8 cellular contexts compared by ENCODE assay signal in the genomic region with DNA sequence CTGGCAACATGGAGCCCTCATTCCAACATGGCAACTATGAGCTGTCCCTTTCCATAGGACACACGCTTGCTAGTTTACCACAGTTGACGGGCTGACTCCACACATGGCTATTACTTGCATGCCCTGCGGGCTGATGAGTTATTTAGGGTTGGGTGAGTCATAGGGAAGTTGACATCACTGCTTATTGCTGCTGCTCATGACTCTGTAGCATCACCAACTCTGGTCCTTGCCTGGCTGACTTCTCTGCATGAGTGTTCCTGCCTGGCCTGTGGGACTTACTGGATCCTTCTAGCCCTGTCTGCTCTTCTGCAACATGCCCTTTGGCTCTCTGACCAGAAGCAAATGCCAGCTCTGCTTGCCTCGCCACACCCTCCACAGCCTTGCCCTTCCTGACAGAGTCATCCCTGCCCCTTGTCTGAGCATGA.
DNase-seq lines count a peak whose midpoint lies in the region; ATAC-seq and TF ChIP-seq lines count a peak whose summit lies in the region.

No MANE protein-coding gene starts in this region.

- H3K9me3 Mint-ChIP-seq in WTC11: no peaks in the 10 kb centered on the region

- intact Hi-C loops in mucosa of descending colon (cut with DNase I, micrococcal nuclease): no loop called here

- no peaks in the 10 kb centered on the region for H3K27me3 Mint-ChIP-seq in WTC11 (ENCODE audit: low read depth)

- H3K4me3 ChIP-seq in mucosa of descending colon: no peak overlapping the region

- H3K27ac Mint-ChIP-seq in WTC11: no peak overlapping the region

- H3K9me3 ChIP-seq in mucosa of descending colon: no peaks in the 10 kb centered on the region

- no peaks in the 10 kb centered on the region for H3K36me3 ChIP-seq in mucosa of descending colon (ENCODE audit: low read depth)

- H3K4me1 Mint-ChIP-seq in WTC11: no peaks in the 10 kb centered on the region

- TF ChIP-seq CTCF in mucosa of descending colon (IDR thresholded peaks at IDR 0.05) (no peak), WTC11 (IDR thresholded peaks at IDR 0.05) (no peak)

- no peak overlapping the region for H3K4me3 Mint-ChIP-seq in WTC11

- peaks cover 22% of the 10 kb centered on the region for H3K36me3 Mint-ChIP-seq in WTC11

- ATAC-seq in GM18498 (IDR thresholded peaks at IDR 0.05; ENCODE audit: unreplicated experiment): peak; percentile 90
- peak; percentile 63 for ATAC-seq in mucosa of descending colon
- no peak for ATAC-seq in WTC11

- CTCF ChIA-PET in WTC11 (lab: Charles Lee): interaction anchor here (1.4 kb wide), 1 partner anchor 245 kb away, joined by 3 read pairs; no protein-coding TSS in a partner anchor

- no peaks in the 10 kb centered on the region for H3K4me1 ChIP-seq in mucosa of descending colon (ENCODE audit: low read depth)

- POLR2A ChIA-PET in WTC11 (lab: Charles Lee): no interaction called here

- peak; percentile 82 for DNase-seq in GOT3 (lab: John Stamatoyannopoulos, UW)
- peak; percentile 99 for DNase-seq in LHCN-M2 (ENCODE audit: low read depth)
- DNase-seq in astrocyte of the hippocampus (ENCODE audit: low read depth, low spot score): peak; percentile 92
- no peak for DNase-seq in mucosa of descending colon
- DNase-seq in WTC11 (ENCODE audit: low spot score): no peak
- no peak for DNase-seq in NCI-H187 (lab: John Stamatoyannopoulos, UW)
- no peak for DNase-seq in NCI-H510A (lab: John Stamatoyannopoulos, UW)

TF ChIP-seq in WTC11, 78 proteins besides CTCF, POLR2A, EP300 and RAD21:
- TF ChIP-seq ZNF263 (CRISPR knock-in tag; IDR thresholded peaks at IDR 0.05; ENCODE audit: low read depth) (no peak), ZSCAN18 (CRISPR knock-in tag; IDR thresholded peaks at IDR 0.05) (no peak), ETV6 (CRISPR knock-in tag; IDR thresholded peaks at IDR 0.05) (no peak), ATF3 (CRISPR knock-in tag; conservative IDR thresholded peaks at IDR 0.05) (no peak), E2F4 (CRISPR knock-in tag; IDR thresholded peaks at IDR 0.05; ENCODE audit: borderline replicate concordance, low read depth) (no peak)
- TF ChIP-seq, protein P1, sequence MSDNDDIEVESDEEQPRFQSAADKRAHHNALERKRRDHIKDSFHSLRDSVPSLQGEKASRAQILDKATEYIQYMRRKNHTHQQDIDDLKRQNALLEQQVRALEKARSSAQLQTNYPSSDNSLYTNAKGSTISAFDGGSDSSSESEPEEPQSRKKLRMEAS (CRISPR knock-in tag; IDR thresholded peaks at IDR 0.05): no peak
- TF ChIP-seq, protein P2, sequence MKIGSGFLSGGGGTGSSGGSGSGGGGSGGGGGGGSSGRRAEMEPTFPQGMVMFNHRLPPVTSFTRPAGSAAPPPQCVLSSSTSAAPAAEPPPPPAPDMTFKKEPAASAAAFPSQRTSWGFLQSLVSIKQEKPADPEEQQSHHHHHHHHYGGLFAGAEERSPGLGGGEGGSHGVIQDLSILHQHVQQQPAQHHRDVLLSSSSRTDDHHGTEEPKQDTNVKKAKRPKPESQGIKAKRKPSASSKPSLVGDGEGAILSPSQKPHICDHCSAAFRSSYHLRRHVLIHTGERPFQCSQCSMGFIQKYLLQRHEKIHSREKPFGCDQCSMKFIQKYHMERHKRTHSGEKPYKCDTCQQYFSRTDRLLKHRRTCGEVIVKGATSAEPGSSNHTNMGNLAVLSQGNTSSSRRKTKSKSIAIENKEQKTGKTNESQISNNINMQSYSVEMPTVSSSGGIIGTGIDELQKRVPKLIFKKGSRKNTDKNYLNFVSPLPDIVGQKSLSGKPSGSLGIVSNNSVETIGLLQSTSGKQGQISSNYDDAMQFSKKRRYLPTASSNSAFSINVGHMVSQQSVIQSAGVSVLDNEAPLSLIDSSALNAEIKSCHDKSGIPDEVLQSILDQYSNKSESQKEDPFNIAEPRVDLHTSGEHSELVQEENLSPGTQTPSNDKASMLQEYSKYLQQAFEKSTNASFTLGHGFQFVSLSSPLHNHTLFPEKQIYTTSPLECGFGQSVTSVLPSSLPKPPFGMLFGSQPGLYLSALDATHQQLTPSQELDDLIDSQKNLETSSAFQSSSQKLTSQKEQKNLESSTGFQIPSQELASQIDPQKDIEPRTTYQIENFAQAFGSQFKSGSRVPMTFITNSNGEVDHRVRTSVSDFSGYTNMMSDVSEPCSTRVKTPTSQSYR (CRISPR knock-in tag; IDR thresholded peaks at IDR 0.05): no peak
- TF ChIP-seq, protein P3, sequence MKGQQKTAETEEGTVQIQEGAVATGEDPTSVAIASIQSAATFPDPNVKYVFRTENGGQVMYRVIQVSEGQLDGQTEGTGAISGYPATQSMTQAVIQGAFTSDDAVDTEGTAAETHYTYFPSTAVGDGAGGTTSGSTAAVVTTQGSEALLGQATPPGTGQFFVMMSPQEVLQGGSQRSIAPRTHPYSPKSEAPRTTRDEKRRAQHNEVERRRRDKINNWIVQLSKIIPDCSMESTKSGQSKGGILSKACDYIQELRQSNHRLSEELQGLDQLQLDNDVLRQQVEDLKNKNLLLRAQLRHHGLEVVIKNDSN (CRISPR knock-in tag; IDR thresholded peaks at IDR 0.05): no peak

Comparison
In these comparisons a context has a peak if more than half of its experiments do, and no peak if none do; other contexts are left out.
1. DNase-seq: peak in GOT3 (single experiment), LHCN-M2 (single experiment) and astrocyte of the hippocampus (single experiment); none in mucosa of descending colon (0 of 3), WTC11 (single experiment), NCI-H187 (0 of 2) and NCI-H510A (single experiment).